Comparison of ENCODE assay signal across 8 cellular contexts in genomic region chr19:2332341-2333026, GRCh38. TPM values are rescaled to one million over a fixed set of nuclear protein-coding genes. Genes with fewer than 3 reads are reported as not detected.
A peak's percentile ranks its signal among the peaks of the same experiment; 100 is the strongest.
DNase-seq lines count a peak whose midpoint lies in the region; ATAC-seq and TF ChIP-seq lines count a peak whose summit lies in the region.

No MANE protein-coding gene starts in this region.

- H4K20me1 ChIP-seq in BLaER1 treated with 17β-estradiol and CSF1 and Interleukin-3, amounts not matched to agents 10 nM and 100 nM: peaks cover 39 to 82% (median 46%) of the 10 kb centered on the region in 11 experiments; a peak in 21 of 22 replicates

- peaks cover 0 to 14% (median 0%) of the 10 kb centered on the region in 11 experiments; a peak in 5 of 22 replicates for H3K36me3 ChIP-seq in BLaER1 treated with 17β-estradiol and CSF1 and Interleukin-3, amounts not matched to agents 10 nM and 100 nM

- H3K27ac ChIP-seq in BLaER1 treated with 17β-estradiol and CSF1 and Interleukin-3, amounts not matched to agents 10 nM and 100 nM: peak overlapping the region in 10 of 11 experiments; percentile 62 to 98 (median 93); a peak in 19 of 22 replicates
- H3K27ac ChIP-seq in foreskin keratinocyte: no peak overlapping the region

- peak overlapping the region in 8 of 10 experiments; percentile 40 to 98 (median 92); a peak in 14 of 20 replicates for H3K4me3 ChIP-seq in BLaER1 treated with 17β-estradiol and CSF1 and Interleukin-3, amounts not matched to agents 10 nM and 100 nM

- peak; percentile 45 for ATAC-seq in GM19043 (IDR thresholded peaks at IDR 0.05; ENCODE audit: low read depth, unreplicated experiment)
- no peak for ATAC-seq in GM21619 (IDR thresholded peaks at IDR 0.05; ENCODE audit: unreplicated experiment)
- ATAC-seq in foreskin keratinocyte: no peak

- H3K9me3 ChIP-seq in BLaER1 treated with 17β-estradiol and CSF1 and Interleukin-3, amounts not matched to agents 10 nM and 100 nM (replicated peaks in 1 of 11): peaks cover 0 to 8% (median 0%) of the 10 kb centered on the region in 11 experiments; a peak in 4 of 22 replicates

- H3K4me2 ChIP-seq in BLaER1 treated with 17β-estradiol and CSF1 and Interleukin-3, amounts not matched to agents 10 nM and 100 nM: peak overlapping the region; percentile 89 to 100 (median 97)

- H3K4me1 ChIP-seq in BLaER1 treated with 17β-estradiol and CSF1 and Interleukin-3, amounts not matched to agents 10 nM and 100 nM: peaks cover 69 to 84% (median 77%) of the 10 kb centered on the region in 10 experiments
- no peaks in the 10 kb centered on the region for H3K4me1 ChIP-seq in foreskin keratinocyte

- peak; percentile 47 for DNase-seq in SK-N-DZ (ENCODE audit: low spot score)
- DNase-seq in globus pallidus (ENCODE audit: low spot score): peak; percentile 28
- no peak for DNase-seq in GOT3 (lab: John Stamatoyannopoulos, UW)
- no peak for DNase-seq in foreskin keratinocyte
- DNase-seq in NK-92 (lab: John Stamatoyannopoulos, UW; ENCODE audit: unreplicated experiment): no peak

- H3K9ac ChIP-seq in BLaER1 treated with 17β-estradiol and CSF1 and Interleukin-3, amounts not matched to agents 10 nM and 100 nM: peak overlapping the region; percentile 36 to 98 (median 92); a peak in 21 of 22 replicates

- no peaks in the 10 kb centered on the region; a peak in 1 of 22 replicates for H3K27me3 ChIP-seq in BLaER1 treated with 17β-estradiol and CSF1 and Interleukin-3, amounts not matched to agents 10 nM and 100 nM
- no peaks in the 10 kb centered on the region for H3K27me3 ChIP-seq in foreskin keratinocyte

- no peak for TF ChIP-seq CTCF in foreskin keratinocyte (conservative IDR thresholded peaks at IDR 0.05)

RNA-seq across cellular contexts. Expression of gene SPPL2B, which starts 4.0 kb away (rescaled TPM):
- 41.8 and 45.5 TPM in 2 replicates for polyA plus RNA-seq in SK-N-DZ (2014; cell fraction: cytosol; rRNA removed)
- polyA plus RNA-seq in SK-N-DZ (2014; cell fraction: nucleus; rRNA removed): 352 and 443 TPM in 2 replicates
- total RNA-seq in foreskin keratinocyte: 15.8 and 18.8 TPM in 2 replicates
- 11.6 and 14.1 TPM in 2 replicates for polyA plus RNA-seq in foreskin keratinocyte

RNA-seq across cellular contexts. Expression of gene LSM7, which starts 4.1 kb away (rescaled TPM):
- polyA plus RNA-seq in SK-N-DZ (2014; cell fraction: cytosol; rRNA removed): 388 and 410 TPM in 2 replicates
- polyA plus RNA-seq in SK-N-DZ (2014; cell fraction: nucleus; rRNA removed): 320 and 336 TPM in 2 replicates
- 176 and 197 TPM in 2 replicates for total RNA-seq in foreskin keratinocyte
- polyA plus RNA-seq in foreskin keratinocyte: 335 and 343 TPM in 2 replicates

RNA-seq across cellular contexts. Expression of gene LINGO3, which starts 24.5 kb away (rescaled TPM):
- not detected in 2 replicates for polyA plus RNA-seq in SK-N-DZ (2014; cell fraction: cytosol; rRNA removed)
- polyA plus RNA-seq in SK-N-DZ (2014; cell fraction: nucleus; rRNA removed): not detected in 2 replicates
- not detected in 2 replicates for total RNA-seq in foreskin keratinocyte
- not detected in 2 replicates for polyA plus RNA-seq in foreskin keratinocyte

RNA-seq across cellular contexts. Expression of gene TMPRSS9, which starts 27.6 kb away (rescaled TPM):
- polyA plus RNA-seq in SK-N-DZ (2014; cell fraction: cytosol; rRNA removed): 0.15 and 0.39 TPM in 2 replicates
- polyA plus RNA-seq in SK-N-DZ (2014; cell fraction: nucleus; rRNA removed): 0.58 and 0.79 TPM in 2 replicates
- not detected in 2 replicates for total RNA-seq in foreskin keratinocyte
- polyA plus RNA-seq in foreskin keratinocyte: not detected in 2 replicates

RNA-seq across cellular contexts. Expression of gene PEAK3, which starts 50.5 kb away (rescaled TPM):
- polyA plus RNA-seq in SK-N-DZ (2014; cell fraction: cytosol; rRNA removed): not detected in 2 replicates
- not detected in 2 replicates for polyA plus RNA-seq in SK-N-DZ (2014; cell fraction: nucleus; rRNA removed)
- not detected in 2 replicates for total RNA-seq in foreskin keratinocyte
- polyA plus RNA-seq in foreskin keratinocyte: not detected in 2 replicates

Comparison
In these comparisons a context has a peak if more than half of its experiments do, and no peak if none do; other contexts are left out.
1. DNase-seq: peak in SK-N-DZ (single experiment) and globus pallidus (single experiment); none in GOT3 (single experiment), foreskin keratinocyte (0 of 2) and NK-92 (single experiment).